ENCODE assay signal across 12 cellular contexts in the genomic region with DNA sequence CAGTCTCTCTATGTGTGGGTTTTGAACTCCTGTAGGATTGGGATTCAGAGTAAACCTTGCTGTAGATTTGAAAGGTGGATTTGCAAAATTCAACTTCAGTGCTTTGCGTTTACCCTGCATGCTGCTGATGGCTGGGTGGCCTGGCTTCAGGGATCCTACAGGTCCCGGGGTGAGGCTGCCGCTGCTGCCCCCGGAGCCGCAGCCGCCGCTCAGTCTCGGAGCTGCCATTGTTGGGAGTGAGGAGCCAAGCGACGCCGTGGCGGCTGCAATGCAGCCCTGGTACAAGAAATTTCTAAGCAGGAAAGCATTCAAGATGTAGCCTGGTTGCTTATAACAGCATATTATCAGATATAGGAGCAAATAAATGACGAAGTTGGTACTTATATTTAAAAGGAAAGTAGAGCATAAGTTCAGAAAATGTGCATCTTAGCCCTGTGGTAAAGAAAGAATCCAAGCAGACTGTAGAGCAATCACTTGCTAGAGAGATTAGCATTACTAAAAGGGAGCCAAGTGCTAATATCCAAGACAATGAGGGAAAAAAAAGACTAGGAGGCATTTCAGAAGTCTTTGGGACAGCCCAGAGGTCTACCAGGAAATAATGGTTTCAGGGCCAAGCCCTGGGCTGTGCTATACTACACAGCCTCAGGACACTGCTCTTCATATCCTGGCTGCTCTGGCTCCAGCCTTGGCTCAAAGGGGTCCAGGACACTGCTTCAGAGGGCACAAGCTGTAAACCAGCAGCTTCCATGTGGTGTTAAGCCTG.
"Had no signal": no experiment of that assay in that cellular context is flagged by ENCODE, and none has a peak within 500 bp of the region (broad histone marks: within the 10 kb centered on the region; RNA-seq: fewer than 3 reads in every experiment).

No MANE protein-coding gene starts in this region.

- H3K27me3 ChIP-seq: upper lobe of left lung had no signal

- H3K4me3 ChIP-seq: lower lobe of right lung, pancreas, upper lobe of left lung had no signal

- DNase-seq: activated CD4-positive, alpha-beta memory T cell treated with anti-CD3 and anti-CD28 coated beads, Interleukin-2, amount 10 ng/mL, durations not matched to agents 7 days and 5 days; activated CD4-positive, alpha-beta T cell treated with anti-CD3 and anti-CD28 coated beads for 4 hours; activated naive CD4-positive, alpha-beta T cell treated with anti-CD3 and anti-CD28 coated beads, Interleukin-2, amount 50 U/mL, for 16 hours; activated T-cell treated with anti-CD3 and anti-CD28 coated beads, Interleukin-2, amount 50 U/mL, for 24 hours; left colon; lower lobe of right lung; nephron progenitor cell; pancreas; stimulated activated CD4-positive, alpha-beta T cell treated with anti-CD3 and anti-CD28 coated beads, Interleukin-1b, Interleukin-23, amount 100 ng/mL, for 48 hours; stimulated activated naive CD8-positive, alpha-beta T cell treated with anti-CD3 and anti-CD28 coated beads, Interleukin-15, amount 100 ng/mL, for 72 hours; T-helper 2 cell had no signal

- H3K27ac ChIP-seq: lower lobe of right lung, pancreas, upper lobe of left lung had no signal

- H3K9me3 ChIP-seq: lower lobe of right lung, pancreas had no signal

- H3K4me1 ChIP-seq: lower lobe of right lung, pancreas, upper lobe of left lung had no signal

- H3K36me3 ChIP-seq: lower lobe of right lung, pancreas, upper lobe of left lung had no signal
